In genomic region chr3:182978387-182978786, GRCh38 we compare ENCODE assay signal across 12 cellular contexts. TPM values are rescaled to one million over a fixed set of nuclear protein-coding genes. Genes with fewer than 3 reads are reported as not detected.
DNase-seq lines count a peak whose midpoint lies in the region; ATAC-seq, FAIRE-seq and TF ChIP-seq lines count a peak whose summit lies in the region.
"Had no signal": no experiment of that assay in that cellular context is flagged by ENCODE, and none has a peak within 500 bp of the region (broad histone marks: within the 10 kb centered on the region; RNA-seq: fewer than 3 reads in every experiment).

No MANE protein-coding gene starts in this region.

- H3K27ac Mint-ChIP-seq in Calu3 (ENCODE audit: unreplicated experiment) (no peak overlapping the region), chondrocyte (ENCODE audit: unreplicated experiment) (peak overlapping the region; percentile 9), nephron (peak overlapping the region in 2 of 3 experiments; percentile 94 to 97)

- no peaks in the 10 kb centered on the region for H3K27me3 ChIP-seq in HUES64 (ENCODE audit: insufficient read depth, low read length)

- no peak for FAIRE-seq in D721Med (lab: Jason Lieb, UNC)

- H3K9ac ChIP-seq in HUES64 (ENCODE audit: low read depth, low read length) = peak overlapping the region; percentile 81; the same call in 1 of the 2 replicates

- no peak for TF ChIP-seq CTCF in Calu3 (IDR thresholded peaks at IDR 0.05; ENCODE audit: unreplicated experiment)
- no peak for TF ChIP-seq CTCF in chondrocyte (IDR thresholded peaks at IDR 0.05)
- TF ChIP-seq CTCF in nephron (IDR thresholded peaks at IDR 0.05; ENCODE audit: unreplicated experiment in 3 of 3) = no peak
- no peak for TF ChIP-seq CTCF in D721Med (IDR thresholded peaks at IDR 0.05; ENCODE audit: insufficient read depth, missing control alignments)

- H3K4me1 ChIP-seq in HUES64 (ENCODE audit: insufficient read depth, low read length) = peaks cover 17% of the 10 kb centered on the region

- no peaks in the 10 kb centered on the region for H3K9me3 ChIP-seq in HUES64 (ENCODE audit: insufficient read depth, low read depth, low read length)

- H3K36me3 Mint-ChIP-seq in Calu3 (ENCODE audit: insufficient read depth, unreplicated experiment) = peaks cover 28% of the 10 kb centered on the region
- H3K36me3 Mint-ChIP-seq in chondrocyte (ENCODE audit: low read depth) = no peaks in the 10 kb centered on the region
- H3K36me3 Mint-ChIP-seq in nephron (ENCODE audit: low read depth) = no peaks in the 10 kb centered on the region

- H3K4me3 Mint-ChIP-seq in Calu3 (ENCODE audit: low read depth, unreplicated experiment) = peak overlapping the region; percentile 92
- peak overlapping the region; percentile 92 for H3K4me3 Mint-ChIP-seq in chondrocyte (ENCODE audit: unreplicated experiment)
- peak overlapping the region; percentile 95 to 98 (median 98) for H3K4me3 Mint-ChIP-seq in nephron
- H3K4me3 Mint-ChIP-seq: T-helper 17 cell had no signal

- H3K9me3 Mint-ChIP-seq in Calu3 (ENCODE audit: low read depth, unreplicated experiment) = no peaks in the 10 kb centered on the region
- no peaks in the 10 kb centered on the region for H3K9me3 Mint-ChIP-seq in chondrocyte (ENCODE audit: low read depth)
- H3K9me3 Mint-ChIP-seq in nephron = no peaks in the 10 kb centered on the region

- CTCF ChIA-PET in Calu3 (lab: Charles Lee) = no interaction called here

- H3K27me3 Mint-ChIP-seq in Calu3 (ENCODE audit: unreplicated experiment) (no peaks in the 10 kb centered on the region), chondrocyte (ENCODE audit: low read depth) (no peaks in the 10 kb centered on the region), nephron (ENCODE audit: low read depth) (no peaks in the 10 kb centered on the region)
- H3K27me3 Mint-ChIP-seq: T-helper 17 cell had no signal

- no peaks in the 10 kb centered on the region for H3K36me3 ChIP-seq in HUES64 (ENCODE audit: insufficient read depth, low read length)

- H3K4me1 Mint-ChIP-seq in Calu3 (ENCODE audit: low read depth, unreplicated experiment) (peaks cover 9% of the 10 kb centered on the region), chondrocyte (ENCODE audit: low read depth) (peaks cover 25% of the 10 kb centered on the region), nephron (peaks cover 14% of the 10 kb centered on the region)

- H3K4me3 ChIP-seq in HUES64 (ENCODE audit: low read length) = peak overlapping the region; percentile 94

- DNase-seq in Calu3 = no peak
- no peak for DNase-seq in chondrocyte (ENCODE audit: low spot score)
- DNase-seq in NOMO-1 treated with dmso at 0.1 percent for 144 hours (lab: John Stamatoyannopoulos, UW; ENCODE audit: unreplicated experiment) = no peak
- DNase-seq in D721Med (ENCODE audit: insufficient read length, low spot score) = no peak
- no peak for DNase-seq in NCI-H2107 treated with DMSO at 0.1 percent for 48 hours (lab: John Stamatoyannopoulos, UW; ENCODE audit: unreplicated experiment)
- DNase-seq: effector CD8-positive, alpha-beta T cell; KG1; posterior cingulate gyrus; T-helper 17 cell had no signal

- no peak overlapping the region for H3K27ac ChIP-seq in HUES64 (ENCODE audit: low read depth, low read length)

- 53% methylated on average over 5 of the region's 5 CpGs for WGBS in HUES64

- ATAC-seq in HG03565 (IDR thresholded peaks at IDR 0.05; ENCODE audit: unreplicated experiment) = no peak
- ATAC-seq: T-helper 17 cell had no signal

- intact Hi-C loops in Calu3 (cut with micrococcal nuclease; ENCODE audit: unreplicated experiment) = no loop called here

- no TSS peak for BruUV-seq in Calu3 (replicated peaks; lab: Mats Ljungman, UMichigan)

RNA-seq across cellular contexts. Expression of gene DCUN1D1, which starts 2.0 kb away (rescaled TPM):
- 98.7 and 99.3 TPM in 2 replicates for total RNA-seq in Calu3 (2022)
- 28.7 TPM for polyA plus RNA-seq in HUES64 (2013, experiment 1 of 2)
- polyA plus RNA-seq in HUES64 (2013, experiment 2 of 2) = 31.8 TPM
- total RNA-seq in chondrocyte = 48.1 to 53.5 TPM (median 52.6 TPM) in 3 replicates
